ENCODE assay signal across 1 cellular context in genomic region chr1:42348498-42348897, GRCh38.
A peak's percentile ranks its signal among the peaks of the same experiment; 100 is the strongest.
TF ChIP-seq lines count a peak whose summit lies in the region.

No MANE protein-coding gene starts in this region.

TF ChIP-seq in K562, 482 proteins besides CTCF, POLR2A, EP300 and RAD21 (continued from another document):
- TF ChIP-seq ZNF407 (IDR thresholded peaks at IDR 0.05; ENCODE audit: low read depth) = no peak
- TF ChIP-seq ZNF24 (IDR thresholded peaks at IDR 0.05) = no peak
- TF ChIP-seq, protein P1, sequence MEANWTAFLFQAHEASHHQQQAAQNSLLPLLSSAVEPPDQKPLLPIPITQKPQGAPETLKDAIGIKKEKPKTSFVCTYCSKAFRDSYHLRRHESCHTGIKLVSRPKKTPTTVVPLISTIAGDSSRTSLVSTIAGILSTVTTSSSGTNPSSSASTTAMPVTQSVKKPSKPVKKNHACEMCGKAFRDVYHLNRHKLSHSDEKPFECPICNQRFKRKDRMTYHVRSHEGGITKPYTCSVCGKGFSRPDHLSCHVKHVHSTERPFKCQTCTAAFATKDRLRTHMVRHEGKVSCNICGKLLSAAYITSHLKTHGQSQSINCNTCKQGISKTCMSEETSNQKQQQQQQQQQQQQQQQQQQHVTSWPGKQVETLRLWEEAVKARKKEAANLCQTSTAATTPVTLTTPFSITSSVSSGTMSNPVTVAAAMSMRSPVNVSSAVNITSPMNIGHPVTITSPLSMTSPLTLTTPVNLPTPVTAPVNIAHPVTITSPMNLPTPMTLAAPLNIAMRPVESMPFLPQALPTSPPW (CRISPR knock-in tag; IDR thresholded peaks at IDR 0.05) = no peak
- TF ChIP-seq ZNF133 (CRISPR knock-in tag; IDR thresholded peaks at IDR 0.05) = no peak
- no peak for TF ChIP-seq ATF7 (IDR thresholded peaks at IDR 0.05)
- TF ChIP-seq ZNF395 (CRISPR knock-in tag; IDR thresholded peaks at IDR 0.05) = no peak
- TF ChIP-seq ZKSCAN1 (IDR thresholded peaks at IDR 0.05; ENCODE audit: low read depth, low read length) = no peak
- TF ChIP-seq ZNF830 (CRISPR knock-in tag; IDR thresholded peaks at IDR 0.05) = no peak
- TF ChIP-seq, protein P2, sequence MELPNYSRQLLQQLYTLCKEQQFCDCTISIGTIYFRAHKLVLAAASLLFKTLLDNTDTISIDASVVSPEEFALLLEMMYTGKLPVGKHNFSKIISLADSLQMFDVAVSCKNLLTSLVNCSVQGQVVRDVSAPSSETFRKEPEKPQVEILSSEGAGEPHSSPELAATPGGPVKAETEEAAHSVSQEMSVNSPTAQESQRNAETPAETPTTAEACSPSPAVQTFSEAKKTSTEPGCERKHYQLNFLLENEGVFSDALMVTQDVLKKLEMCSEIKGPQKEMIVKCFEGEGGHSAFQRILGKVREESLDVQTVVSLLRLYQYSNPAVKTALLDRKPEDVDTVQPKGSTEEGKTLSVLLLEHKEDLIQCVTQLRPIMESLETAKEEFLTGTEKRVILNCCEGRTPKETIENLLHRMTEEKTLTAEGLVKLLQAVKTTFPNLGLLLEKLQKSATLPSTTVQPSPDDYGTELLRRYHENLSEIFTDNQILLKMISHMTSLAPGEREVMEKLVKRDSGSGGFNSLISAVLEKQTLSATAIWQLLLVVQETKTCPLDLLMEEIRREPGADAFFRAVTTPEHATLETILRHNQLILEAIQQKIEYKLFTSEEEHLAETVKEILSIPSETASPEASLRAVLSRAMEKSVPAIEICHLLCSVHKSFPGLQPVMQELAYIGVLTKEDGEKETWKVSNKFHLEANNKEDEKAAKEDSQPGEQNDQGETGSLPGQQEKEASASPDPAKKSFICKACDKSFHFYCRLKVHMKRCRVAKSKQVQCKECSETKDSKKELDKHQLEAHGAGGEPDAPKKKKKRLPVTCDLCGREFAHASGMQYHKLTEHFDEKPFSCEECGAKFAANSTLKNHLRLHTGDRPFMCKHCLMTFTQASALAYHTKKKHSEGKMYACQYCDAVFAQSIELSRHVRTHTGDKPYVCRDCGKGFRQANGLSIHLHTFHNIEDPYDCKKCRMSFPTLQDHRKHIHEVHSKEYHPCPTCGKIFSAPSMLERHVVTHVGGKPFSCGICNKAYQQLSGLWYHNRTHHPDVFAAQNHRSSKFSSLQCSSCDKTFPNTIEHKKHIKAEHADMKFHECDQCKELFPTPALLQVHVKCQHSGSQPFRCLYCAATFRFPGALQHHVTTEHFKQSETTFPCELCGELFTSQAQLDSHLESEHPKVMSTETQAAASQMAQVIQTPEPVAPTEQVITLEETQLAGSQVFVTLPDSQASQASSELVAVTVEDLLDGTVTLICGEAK (IDR thresholded peaks at IDR 0.05) = no peak
- TF ChIP-seq, protein P2 (CRISPR knock-in tag; IDR thresholded peaks at IDR 0.05) = no peak
- TF ChIP-seq ZBED1 (IDR thresholded peaks at IDR 0.05) = no peak
- TF ChIP-seq CTBP1 (IDR thresholded peaks at IDR 0.05; ENCODE audit: borderline replicate concordance) = peak; percentile 61
